Comparison of ENCODE assay signal across 24 cellular contexts in genomic region chr5:166117062-166117743, GRCh38.
DNase-seq lines count a peak whose midpoint lies in the region; FAIRE-seq and TF ChIP-seq lines count a peak whose summit lies in the region.
"Had no signal": no experiment of that assay in that cellular context is flagged by ENCODE, and none has a peak within 500 bp of the region (broad histone marks: within the 10 kb centered on the region; RNA-seq: fewer than 3 reads in every experiment).

No MANE protein-coding gene starts in this region.

- no peak for TF ChIP-seq POLR2A in endothelial cell of umbilical vein (IDR thresholded peaks at IDR 0.05; ENCODE audit: low read depth, low read length)

- H3K27ac ChIP-seq in endothelial cell of umbilical vein (ENCODE audit: insufficient read depth, low read depth, low read length): no peak overlapping the region
- H3K27ac ChIP-seq: BLaER1 treated with 17β-estradiol and CSF1 and Interleukin-3, amounts not matched to agents 10 nM and 100 nM; GM23248; KMS-11 had no signal

- no peak overlapping the region for H3K4me2 ChIP-seq in endothelial cell of umbilical vein (ENCODE audit: insufficient read depth, low read length)
- H3K4me2 ChIP-seq: BLaER1 treated with 17β-estradiol and CSF1 and Interleukin-3, amounts not matched to agents 10 nM and 100 nM; KMS-11 had no signal

- H3K4me1 Mint-ChIP-seq in progenitor cell of endocrine pancreas (ENCODE audit: low read depth): no peaks in the 10 kb centered on the region
- H3K4me1 Mint-ChIP-seq in activated CD4-positive, alpha-beta T cell treated with anti-CD3 and anti-CD28 coated beads, Interleukin-2, amount 10 ng/mL, durations not matched to agents 24 days and 14 days: no peaks in the 10 kb centered on the region

- no TSS peak for BruUV-seq in endothelial cell of umbilical vein (replicated peaks; lab: Mats Ljungman, UMichigan)

- H3K9me3 Mint-ChIP-seq in progenitor cell of endocrine pancreas (ENCODE audit: low read depth): no peaks in the 10 kb centered on the region
- peaks cover 3% of the 10 kb centered on the region for H3K9me3 Mint-ChIP-seq in activated CD4-positive, alpha-beta T cell treated with anti-CD3 and anti-CD28 coated beads, Interleukin-2, amount 10 ng/mL, durations not matched to agents 24 days and 14 days

- intact Hi-C loops in endothelial cell of umbilical vein (cut with micrococcal nuclease): no loop called here
- intact Hi-C loops in activated CD4-positive, alpha-beta T cell treated with anti-CD3 and anti-CD28 coated beads, Interleukin-2, amount 10 ng/mL, durations not matched to agents 24 days and 14 days (cut with micrococcal nuclease): no loop called here

- no peaks in the 10 kb centered on the region for H4K20me1 ChIP-seq in endothelial cell of umbilical vein (replicated peaks; ENCODE audit: control insufficient read depth, extremely low read depth, insufficient read depth, low read length)
- H4K20me1 ChIP-seq: BLaER1 treated with 17β-estradiol and CSF1 and Interleukin-3, amounts not matched to agents 10 nM and 100 nM had no signal

- H3K27me3 Mint-ChIP-seq in progenitor cell of endocrine pancreas: no peaks in the 10 kb centered on the region
- H3K27me3 Mint-ChIP-seq in activated CD4-positive, alpha-beta T cell treated with anti-CD3 and anti-CD28 coated beads, Interleukin-2, amount 10 ng/mL, durations not matched to agents 24 days and 14 days: no peaks in the 10 kb centered on the region

- H3K36me3 ChIP-seq in endothelial cell of umbilical vein (ENCODE audit: control insufficient read depth in 2 of 2, extremely low read depth in 1 of 2, insufficient read depth in 2 of 2, low read length in 2 of 2) (no peaks in the 10 kb centered on the region), HAP-1 (replicated peaks) (no peaks in the 10 kb centered on the region)
- H3K36me3 ChIP-seq: BLaER1 treated with 17β-estradiol and CSF1 and Interleukin-3, amounts not matched to agents 10 nM and 100 nM had no signal

- CTCF ChIA-PET in endothelial cell of umbilical vein (lab: Charles Lee): no interaction called here

- in situ Hi-C loops in HAP-1 (cut with MboI; ENCODE audit: low sequenced_read_pairs): no loop called here

- no peaks in the 10 kb centered on the region for H3K36me3 Mint-ChIP-seq in progenitor cell of endocrine pancreas (ENCODE audit: insufficient read depth)
- no peaks in the 10 kb centered on the region for H3K36me3 Mint-ChIP-seq in activated CD4-positive, alpha-beta T cell treated with anti-CD3 and anti-CD28 coated beads, Interleukin-2, amount 10 ng/mL, durations not matched to agents 24 days and 14 days (ENCODE audit: low read depth)
- H3K36me3 Mint-ChIP-seq: CD8-positive, alpha-beta T cell had no signal

- H3K27ac Mint-ChIP-seq in progenitor cell of endocrine pancreas: no peak overlapping the region
- no peak overlapping the region for H3K27ac Mint-ChIP-seq in activated CD4-positive, alpha-beta T cell treated with anti-CD3 and anti-CD28 coated beads, Interleukin-2, amount 10 ng/mL, durations not matched to agents 24 days and 14 days
- H3K27ac Mint-ChIP-seq: CD8-positive, alpha-beta T cell had no signal

- H3K9me3 ChIP-seq in endothelial cell of umbilical vein (replicated peaks; ENCODE audit: control insufficient read depth, insufficient read depth, low read length) (peaks cover 3% of the 10 kb centered on the region), HAP-1 (no peaks in the 10 kb centered on the region)
- H3K9me3 ChIP-seq: BLaER1 treated with 17β-estradiol and CSF1 and Interleukin-3, amounts not matched to agents 10 nM and 100 nM had no signal

- H3K4me3 Mint-ChIP-seq in progenitor cell of endocrine pancreas (ENCODE audit: low read depth): no peak overlapping the region
- no peak overlapping the region for H3K4me3 Mint-ChIP-seq in activated CD4-positive, alpha-beta T cell treated with anti-CD3 and anti-CD28 coated beads, Interleukin-2, amount 10 ng/mL, durations not matched to agents 24 days and 14 days
- H3K4me3 Mint-ChIP-seq: CD8-positive, alpha-beta T cell had no signal

- POLR2A ChIA-PET in endothelial cell of umbilical vein (lab: Charles Lee): no interaction called here

- dilution Hi-C loops in endothelial cell of umbilical vein (cut with MboI; ENCODE audit: extremely low pct_ligation_motif_present, low sequenced_read_pairs): no loop called here

- H3K4me1 ChIP-seq in endothelial cell of umbilical vein (ENCODE audit: control insufficient read depth, extremely low read depth, insufficient read depth, low read length): no peaks in the 10 kb centered on the region
- H3K4me1 ChIP-seq in HAP-1: no peaks in the 10 kb centered on the region; the same call in 1 of the 2 replicates
- H3K4me1 ChIP-seq: BLaER1 treated with 17β-estradiol and CSF1 and Interleukin-3, amounts not matched to agents 10 nM and 100 nM had no signal

- no peak for FAIRE-seq in endothelial cell of umbilical vein (lab: Jason Lieb, UNC)
- FAIRE-seq: G401.6, GM12892, HTR-8/SVneo had no signal

- no peaks in the 10 kb centered on the region for H3K79me2 ChIP-seq in endothelial cell of umbilical vein (ENCODE audit: control insufficient read depth, insufficient read depth, low read length)

- H3K9ac ChIP-seq in endothelial cell of umbilical vein (replicated peaks; ENCODE audit: extremely low read depth, insufficient read depth, low read length): no peak overlapping the region
- H3K9ac ChIP-seq: BLaER1 treated with 17β-estradiol and CSF1 and Interleukin-3, amounts not matched to agents 10 nM and 100 nM; GM23248; KMS-11 had no signal

- TF ChIP-seq CTCF in endothelial cell of umbilical vein (IDR thresholded peaks at IDR 0.05; ENCODE audit: extremely low read depth in 1 of 2, insufficient read depth in 1 of 2, low read depth in 1 of 2, low read length in 2 of 2): no peak
- TF ChIP-seq CTCF in retinal pigment epithelial cell (conservative IDR thresholded peaks at IDR 0.05; ENCODE audit: low read depth, low read length): no peak
- TF ChIP-seq CTCF in progenitor cell of endocrine pancreas (IDR thresholded peaks at IDR 0.05; ENCODE audit: unreplicated experiment): no peak

- no peaks in the 10 kb centered on the region for H3K27me3 ChIP-seq in endothelial cell of umbilical vein (ENCODE audit: control insufficient read depth in 2 of 2, insufficient read depth in 2 of 2, low read length in 2 of 2)
- H3K27me3 ChIP-seq in HAP-1 (ENCODE audit: low read depth): no peaks in the 10 kb centered on the region
- H3K27me3 ChIP-seq: BLaER1 treated with 17β-estradiol and CSF1 and Interleukin-3, amounts not matched to agents 10 nM and 100 nM had no signal

- H3K4me3 ChIP-seq in endothelial cell of umbilical vein (replicated peaks in 1 of 3; ENCODE audit: insufficient read depth in 1 of 3, low read depth in 1 of 3, low read length in 3 of 3) (no peak overlapping the region), retinal pigment epithelial cell (ENCODE audit: low read length) (no peak overlapping the region), HAP-1 (no peak overlapping the region)
- H3K4me3 ChIP-seq: BLaER1 treated with 17β-estradiol and CSF1 and Interleukin-3, amounts not matched to agents 10 nM and 100 nM; GM23248 had no signal

- H2AFZ ChIP-seq in endothelial cell of umbilical vein (ENCODE audit: low read depth, low read length): no peak overlapping the region
- H2AFZ ChIP-seq: GM23248 had no signal

- DNase-seq in NCI-H82 (lab: John Stamatoyannopoulos, UW) (peak; percentile 31), NCI-H82 treated with DMSO at 0.1 percent for 48 hours (lab: John Stamatoyannopoulos, UW; ENCODE audit: unreplicated experiment) (no peak), NCI-H69 (lab: John Stamatoyannopoulos, UW) (peak; percentile 44), endothelial cell of umbilical vein (ENCODE audit: low read depth, low spot score) (no peak), retinal pigment epithelial cell (ENCODE audit: low read depth) (peak; percentile 53), HAP-1 (ENCODE audit: low spot score in 2 of 2) (no peak), progenitor cell of endocrine pancreas (ENCODE audit: low spot score, unreplicated experiment) (no peak)
- no peak for DNase-seq in activated CD4-positive, alpha-beta T cell treated with anti-CD3 and anti-CD28 coated beads, Interleukin-2, amount 10 ng/mL, durations not matched to agents 24 days and 14 days
- DNase-seq: 8988T; CD8-positive, alpha-beta T cell; GM23248; HCEC 1CT; IMR-90; MV-4-11; NCI-H1694; NCI-H2081; NCI-H2171 treated with DMSO at 0.1 percent for 48 hours; NCI-H446 treated with DMSO at 0.1 percent for 48 hours; T-helper 1 cell had no signal

- H3K9me1 ChIP-seq in endothelial cell of umbilical vein (replicated peaks; ENCODE audit: control insufficient read depth, extremely low read depth, insufficient read depth, low read length): no peaks in the 10 kb centered on the region

TF ChIP-seq in endothelial cell of umbilical vein, 7 proteins besides CTCF, POLR2A, EP300 and RAD21:
- no peak for TF ChIP-seq EZH2 (IDR thresholded peaks at IDR 0.05; ENCODE audit: borderline replicate concordance, low read depth, low read length, severe bottlenecking)
- TF ChIP-seq MYC (IDR thresholded peaks at IDR 0.05; ENCODE audit: low read depth, low read length): no peak
- peak; percentile 25 for TF ChIP-seq JUN (IDR thresholded peaks at IDR 0.05; ENCODE audit: borderline replicate concordance, insufficient read depth, insufficient read length, low read depth)

Comparison
In these comparisons a context has a peak if more than half of its experiments do, and no peak if none do; other contexts are left out.
1. DNase-seq: peak in NCI-H82 (single experiment), NCI-H69 (single experiment) and retinal pigment epithelial cell (single experiment); none in NCI-H82 treated with DMSO at 0.1 percent for 48 hours (single experiment), endothelial cell of umbilical vein (single experiment), HAP-1 (0 of 2), progenitor cell of endocrine pancreas (single experiment) and activated CD4-positive, alpha-beta T cell treated with anti-CD3 and anti-CD28 coated beads, Interleukin-2, amount 10 ng/mL, durations not matched to agents 24 days and 14 days (single experiment).